Comparison of ENCODE assay signal across 20 cellular contexts in genomic region chr18:13107074-13107473, GRCh38.
"Had no signal": no experiment of that assay in that cellular context is flagged by ENCODE, and none has a peak within 500 bp of the region (broad histone marks: within the 10 kb centered on the region; RNA-seq: fewer than 3 reads in every experiment).

No MANE protein-coding gene starts in this region.

- ATAC-seq: activated T-helper 17 cell treated with anti-CD3 and anti-CD28 coated beads, Interleukin-2, amount 50 U/mL, for 72 hours; esophagus mucosa; left ventricle myocardium superior; psoas muscle; right cardiac atrium had no signal

- H3K4me3 Mint-ChIP-seq: activated CD4-positive, alpha-beta memory T cell treated with anti-CD3 and anti-CD28 coated beads for 36 hours; activated naive CD8-positive, alpha-beta T cell treated with anti-CD3 and anti-CD28 coated beads, Interleukin-2, amount 10 ng/mL, durations not matched to agents 7 days and 5 days; activated T-helper 17 cell treated with anti-CD3 and anti-CD28 coated beads, Interleukin-2, amount 50 U/mL, for 72 hours; neural crest cell; stimulated activated naive CD8-positive, alpha-beta T cell treated with anti-CD3 and anti-CD28 coated beads, Interleukin-15, Interleukin-2, amounts not matched to agents 100 ng/mL and 50 ng/mL, for 24 hours had no signal

- H3K4me3 ChIP-seq: ascending aorta, breast epithelium, psoas muscle, suprapubic skin, vagina had no signal

- H3K9me3 Mint-ChIP-seq: activated T-helper 17 cell treated with anti-CD3 and anti-CD28 coated beads, Interleukin-2, amount 50 U/mL, for 72 hours; stimulated activated naive CD8-positive, alpha-beta T cell treated with anti-CD3 and anti-CD28 coated beads, Interleukin-15, Interleukin-2, amounts not matched to agents 100 ng/mL and 50 ng/mL, for 24 hours had no signal

- H3K4me1 Mint-ChIP-seq: activated T-helper 17 cell treated with anti-CD3 and anti-CD28 coated beads, Interleukin-2, amount 50 U/mL, for 72 hours; neural crest cell had no signal

- DNase-seq: activated CD4-positive, alpha-beta memory T cell treated with anti-CD3 and anti-CD28 coated beads for 36 hours; activated naive CD4-positive, alpha-beta T cell treated with Interleukin-2 at 50 U/mL for 16 hours; activated naive CD8-positive, alpha-beta T cell treated with anti-CD3 and anti-CD28 coated beads, Interleukin-2, amount 10 ng/mL, durations not matched to agents 7 days and 5 days; activated T-cell treated with anti-CD3 and anti-CD28 coated beads for 4 hours; effector CD4-positive, alpha-beta T cell; kidney glomerular epithelial cell; left ventricle myocardium superior; psoas muscle; right cardiac atrium; SW 1271; T-helper 2 cell; trophoblast cell had no signal

- H3K27ac Mint-ChIP-seq: activated CD4-positive, alpha-beta memory T cell treated with anti-CD3 and anti-CD28 coated beads for 36 hours; stimulated activated naive CD8-positive, alpha-beta T cell treated with anti-CD3 and anti-CD28 coated beads, Interleukin-15, Interleukin-2, amounts not matched to agents 100 ng/mL and 50 ng/mL, for 24 hours had no signal
